Comparison of ENCODE assay signal across 11 cellular contexts in genomic region chr12:82593901-82594396, GRCh38.
DNase-seq lines count a peak whose midpoint lies in the region; ATAC-seq and TF ChIP-seq lines count a peak whose summit lies in the region.
"Had no signal": no experiment of that assay in that cellular context is flagged by ENCODE, and none has a peak within 500 bp of the region (broad histone marks: within the 10 kb centered on the region; RNA-seq: fewer than 3 reads in every experiment).

No MANE protein-coding gene starts in this region.

- peak; percentile 87 for ATAC-seq in GM19455 (IDR thresholded peaks at IDR 0.05; ENCODE audit: unreplicated experiment)
- peak; percentile 91 for ATAC-seq in HG03064 (IDR thresholded peaks at IDR 0.05; ENCODE audit: low read depth, unreplicated experiment)
- no peak for ATAC-seq in heart left ventricle

- H3K9me3 Mint-ChIP-seq in T-helper 2 cell treated with Interferon-gamma antibody and Interleukin-4, amounts not matched to agents 5 μg/mL and 100 μg/mL, for 36 hours, result no peaks in the 10 kb centered on the region

- no peaks in the 10 kb centered on the region for H3K36me3 Mint-ChIP-seq in T-helper 2 cell treated with Interferon-gamma antibody and Interleukin-4, amounts not matched to agents 5 μg/mL and 100 μg/mL, for 36 hours (ENCODE audit: low read depth)

- no peak for TF ChIP-seq CTCF in heart left ventricle (IDR thresholded peaks at IDR 0.05)

- no peaks in the 10 kb centered on the region for H3K27me3 Mint-ChIP-seq in T-helper 2 cell treated with Interferon-gamma antibody and Interleukin-4, amounts not matched to agents 5 μg/mL and 100 μg/mL, for 36 hours (ENCODE audit: low read depth)

- no peak overlapping the region for H3K27ac Mint-ChIP-seq in T-helper 2 cell treated with Interferon-gamma antibody and Interleukin-4, amounts not matched to agents 5 μg/mL and 100 μg/mL, for 36 hours

- peak; percentile 46 for DNase-seq in DMS153 (lab: John Stamatoyannopoulos, UW)
- peak; percentile 12 for DNase-seq in NCI-H524 treated with DMSO at 0.1 percent for 48 hours (lab: John Stamatoyannopoulos, UW)
- DNase-seq in T-helper 2 cell treated with Interferon-gamma antibody and Interleukin-4, amounts not matched to agents 5 μg/mL and 100 μg/mL, for 36 hours (ENCODE audit: low spot score), result no peak
- DNase-seq in heart left ventricle, result no peak
- no peak for DNase-seq in stimulated activated naive CD4-positive, alpha-beta T cell treated with Interleukin-2 at 50 U/mL for 16 hours (lab: John Stamatoyannopoulos, UW)
- DNase-seq in COLO829 (ENCODE audit: low spot score), result no peak
- DNase-seq: mammary epithelial cell; stimulated activated CD4-positive, alpha-beta T cell treated with anti-CD3 and anti-CD28 coated beads, Interleukin-4, amount 100 ng/mL, for 4 hours had no signal

- WGBS in heart left ventricle, 4 donors, result 19 to 46% (median 31%) methylated on average over 1 of the region's 1 CpG

- no peaks in the 10 kb centered on the region for H3K36me3 ChIP-seq in heart left ventricle

- intact Hi-C loops in heart left ventricle (cut with DNase I), result no loop called here

- peaks cover 0 to 13% (median under 1%) of the 10 kb centered on the region in 12 donors for H3K9me3 ChIP-seq in heart left ventricle

- H3K4me3 Mint-ChIP-seq in T-helper 2 cell treated with Interferon-gamma antibody and Interleukin-4, amounts not matched to agents 5 μg/mL and 100 μg/mL, for 36 hours, result no peak overlapping the region

- no peaks in the 10 kb centered on the region for H3K27me3 ChIP-seq in heart left ventricle

- H3K4me1 ChIP-seq in heart left ventricle, result no peaks in the 10 kb centered on the region

- H3K4me1 Mint-ChIP-seq in T-helper 2 cell treated with Interferon-gamma antibody and Interleukin-4, amounts not matched to agents 5 μg/mL and 100 μg/mL, for 36 hours (ENCODE audit: low read depth), result no peaks in the 10 kb centered on the region

- H3K27ac ChIP-seq in heart left ventricle, result no peak overlapping the region
- H3K27ac ChIP-seq: C4-2B had no signal

- no peak overlapping the region for H3K4me3 ChIP-seq in heart left ventricle

- no peak for TF ChIP-seq POLR2A in heart left ventricle (IDR thresholded peaks at IDR 0.05)

Comparison
In these comparisons a context has a peak if more than half of its experiments do, and no peak if none do; other contexts are left out.
1. DNase-seq: peak in DMS153 (single experiment) and NCI-H524 treated with DMSO at 0.1 percent for 48 hours (single experiment); none in T-helper 2 cell treated with Interferon-gamma antibody and Interleukin-4, amounts not matched to agents 5 μg/mL and 100 μg/mL, for 36 hours (single experiment), heart left ventricle (0 of 5), stimulated activated naive CD4-positive, alpha-beta T cell treated with Interleukin-2 at 50 U/mL for 16 hours (single experiment) and COLO829 (single experiment).
2. ATAC-seq: peak in GM19455 (single experiment) and HG03064 (single experiment); none in heart left ventricle (0 of 4).